Comparison of ENCODE assay signal across 22 cellular contexts in genomic region chr14:33542338-33543290, GRCh38.
DNase-seq lines count a peak whose midpoint lies in the region; ATAC-seq and TF ChIP-seq lines count a peak whose summit lies in the region.
"Had no signal": no experiment of that assay in that cellular context is flagged by ENCODE, and none has a peak within 500 bp of the region (broad histone marks: within the 10 kb centered on the region; RNA-seq: fewer than 3 reads in every experiment).

No MANE protein-coding gene starts in this region.

- peak; percentile 21 for DNase-seq in NCI-H2196 treated with DMSO at 0.1 percent for 48 hours (lab: John Stamatoyannopoulos, UW; ENCODE audit: unreplicated experiment)
- DNase-seq in lung microvascular endothelial cell (ENCODE audit: low read depth in 2 of 2) = peak; percentile 69 to 83
- DNase-seq in esophagus squamous epithelium (lab: John Stamatoyannopoulos, UW) = no peak
- no peak for DNase-seq in NAMALWA (ENCODE audit: low spot score)
- no peak for DNase-seq in glomerular visceral epithelial cell (ENCODE audit: extremely low spot score)
- DNase-seq: activated CD4-positive, alpha-beta T cell treated with anti-CD3 and anti-CD28 coated beads, Interleukin-2, amount 50 U/mL, for 1 hour; activated naive CD4-positive, alpha-beta T cell treated with anti-CD3 and anti-CD28 coated beads, Interleukin-2, amount 50 U/mL, for 16 hours; aorta; Calu3; central memory CD4-positive, alpha-beta T cell; Kasumi-1; NCI-H1105; NCI-H524 treated with DMSO at 0.1 percent for 48 hours; psoas muscle; upper lobe of left lung had no signal

- no peaks in the 10 kb centered on the region for H3K9me3 ChIP-seq in esophagus squamous epithelium
- H3K9me3 ChIP-seq: neutrophil, psoas muscle, upper lobe of left lung had no signal

- no peaks in the 10 kb centered on the region for H3K36me3 ChIP-seq in esophagus squamous epithelium
- H3K36me3 ChIP-seq: neutrophil, upper lobe of left lung had no signal

- H3K4me3 ChIP-seq in esophagus squamous epithelium = no peak overlapping the region
- H3K4me3 ChIP-seq: GM23338, psoas muscle, upper lobe of left lung had no signal

- ATAC-seq in GM19023 (IDR thresholded peaks at IDR 0.05; ENCODE audit: unreplicated experiment) = peak; percentile 36
- ATAC-seq in HG02870 (IDR thresholded peaks at IDR 0.05; ENCODE audit: unreplicated experiment) = peak; percentile 60
- no peak for ATAC-seq in HG03469 (IDR thresholded peaks at IDR 0.05; ENCODE audit: unreplicated experiment)
- ATAC-seq: GM23338, psoas muscle, SK-N-SH treated with all-trans-retinoic acid at 6 μM for 48 hours had no signal

- H3K27me3 ChIP-seq in esophagus squamous epithelium = no peaks in the 10 kb centered on the region
- H3K27me3 ChIP-seq: neutrophil, upper lobe of left lung had no signal

- no peak for TF ChIP-seq CTCF in esophagus squamous epithelium (IDR thresholded peaks at IDR 0.05)

- intact Hi-C loops in esophagus squamous epithelium (cut with DNase I) = no loop called here

- WGBS in esophagus squamous epithelium, 2 donors = 71 to 74% methylated on average over 11 of the region's 11 CpGs

- TF ChIP-seq POLR2A in esophagus squamous epithelium (IDR thresholded peaks at IDR 0.05) = no peak

- H3K4me1 ChIP-seq in esophagus squamous epithelium = no peaks in the 10 kb centered on the region
- H3K4me1 ChIP-seq: psoas muscle, upper lobe of left lung had no signal

- H3K27ac ChIP-seq in esophagus squamous epithelium = no peak overlapping the region
- H3K27ac ChIP-seq: neutrophil, psoas muscle, upper lobe of left lung, VCaP had no signal

Comparison
In these comparisons a context has a peak if more than half of its experiments do, and no peak if none do; other contexts are left out.
1. DNase-seq: peak in NCI-H2196 treated with DMSO at 0.1 percent for 48 hours (single experiment) and lung microvascular endothelial cell (2 of 2); none in esophagus squamous epithelium (single experiment), NAMALWA (single experiment) and glomerular visceral epithelial cell (single experiment).